Comparison of ENCODE assay signal across 8 cellular contexts in the genomic region with DNA sequence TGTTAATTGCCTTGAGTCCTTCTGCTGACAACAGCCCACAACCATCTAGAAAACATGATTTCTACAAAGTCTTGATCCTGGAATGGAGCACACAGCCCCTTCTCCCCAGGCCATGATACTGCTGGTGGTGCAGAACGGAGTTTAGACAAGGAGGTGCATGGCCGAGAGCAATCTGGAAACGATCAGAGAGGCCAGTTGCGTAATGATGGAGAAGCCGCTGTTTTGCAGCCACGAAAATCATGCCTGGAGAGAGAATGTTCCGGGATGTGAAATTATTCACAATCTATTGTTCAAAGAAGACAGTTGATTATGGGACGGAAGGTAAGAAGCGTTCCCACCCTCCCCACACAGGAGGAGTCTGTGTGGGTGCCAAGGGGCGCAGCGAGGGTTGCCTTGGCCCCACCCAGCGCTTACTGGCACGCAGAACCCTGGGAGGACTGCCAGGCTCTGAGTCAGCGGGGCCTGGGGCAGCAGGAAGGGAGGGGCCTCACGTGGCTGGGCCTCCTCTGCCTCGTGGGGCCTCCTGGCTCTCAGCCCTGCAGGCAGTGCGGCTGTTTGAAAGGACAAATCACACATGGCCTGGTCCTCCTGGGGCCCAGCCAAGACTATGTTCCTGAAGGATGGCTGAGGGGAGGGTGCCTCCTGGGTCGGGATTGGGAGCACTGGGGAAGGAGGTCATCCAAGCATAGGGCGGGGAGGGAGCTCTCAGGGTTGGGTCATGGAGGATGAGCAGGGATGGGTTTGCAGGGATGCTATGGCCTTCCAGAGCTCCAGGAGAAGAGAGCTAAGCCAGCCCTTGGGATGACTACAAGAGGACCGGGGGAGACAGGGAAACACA. TPM values are rescaled to one million over a fixed set of nuclear protein-coding genes. Genes with fewer than 3 reads are reported as not detected.
DNase-seq lines count a peak whose midpoint lies in the region; ATAC-seq and TF ChIP-seq lines count a peak whose summit lies in the region.

No MANE protein-coding gene starts in this region.

- H3K4me1 Mint-ChIP-seq in osteocyte (ENCODE audit: unreplicated experiment) = peaks cover 62% of the 10 kb centered on the region

- H3K4me3 ChIP-seq in foreskin fibroblast (ENCODE audit: low read depth in 1 of 2, low read length in 2 of 2) = peak overlapping the region; percentile 48 to 50

- peak overlapping the region; percentile 99 for H3K27ac Mint-ChIP-seq in osteocyte (ENCODE audit: unreplicated experiment)

- ATAC-seq in HG02885 (IDR thresholded peaks at IDR 0.05; ENCODE audit: poor library complexity, unreplicated experiment) = no peak

- H3K4me3 Mint-ChIP-seq in osteocyte (ENCODE audit: unreplicated experiment) = peak overlapping the region; percentile 74

- no peaks in the 10 kb centered on the region for H3K9me3 Mint-ChIP-seq in osteocyte (ENCODE audit: unreplicated experiment)

- in situ Hi-C loops in SK-MEL-5 (cut with HindIII; ENCODE audit: low pct_unique_long_range_greater_than_20kb, low sequenced_read_pairs) = no loop called here

- peak; percentile 95 for DNase-seq in CD1c-positive myeloid dendritic cell (ENCODE audit: extremely low spot score)
- peak; percentile 89 for DNase-seq in KG1 (lab: John Stamatoyannopoulos, UW)
- DNase-seq in SK-MEL-5 (ENCODE audit: low read depth, low spot score) = peak; percentile 98
- peak; percentile 95 for DNase-seq in activated naive CD4-positive, alpha-beta T cell treated with Interleukin-2 at 50 U/mL for 16 hours
- DNase-seq in foreskin fibroblast = peak; percentile 100
- peak; percentile 100 for DNase-seq in osteocyte (ENCODE audit: extremely low spot score, unreplicated experiment)
- peak; percentile 97 for DNase-seq in superior temporal gyrus (ENCODE audit: extremely low spot score)

- H3K36me3 Mint-ChIP-seq in osteocyte (ENCODE audit: unreplicated experiment) = peaks cover under 1% of the 10 kb centered on the region

- TF ChIP-seq CTCF in foreskin fibroblast (IDR thresholded peaks at IDR 0.05; ENCODE audit: low read depth, low read length) (no peak), osteocyte (IDR thresholded peaks at IDR 0.05) (no peak)

- no peaks in the 10 kb centered on the region for H3K27me3 Mint-ChIP-seq in osteocyte (ENCODE audit: unreplicated experiment)

RNA-seq across cellular contexts. Expression of gene AP5S1, which starts 8.7 kb away (rescaled TPM):
- 27.0 and 29.2 TPM in 2 replicates for total RNA-seq in SK-MEL-5 (2014; rRNA removed; shearing (Covaris generic))
- 24.6 and 36.0 TPM in 2 replicates for polyA plus RNA-seq in SK-MEL-5 (2015; cell fraction: cytosol; rRNA removed)
- 11.4 and 24.2 TPM in 2 replicates for polyA plus RNA-seq in SK-MEL-5 (2015; cell fraction: nucleus; rRNA removed)
- 22.8 and 24.3 TPM in 2 replicates for total RNA-seq in osteocyte

RNA-seq across cellular contexts. Expression of gene CDC25B, which starts 15.5 kb away (rescaled TPM):
- 60.7 and 67.1 TPM in 2 replicates for total RNA-seq in SK-MEL-5 (2014; rRNA removed; shearing (Covaris generic))
- 214 and 252 TPM in 2 replicates for polyA plus RNA-seq in SK-MEL-5 (2015; cell fraction: cytosol; rRNA removed)
- polyA plus RNA-seq in SK-MEL-5 (2015; cell fraction: nucleus; rRNA removed) = 314 and 346 TPM in 2 replicates
- 193 and 197 TPM in 2 replicates for total RNA-seq in osteocyte

RNA-seq across cellular contexts. Expression of gene CENPB, which starts 25.1 kb away (rescaled TPM):
- total RNA-seq in SK-MEL-5 (2014; rRNA removed; shearing (Covaris generic)) = 107 and 115 TPM in 2 replicates
- polyA plus RNA-seq in SK-MEL-5 (2015; cell fraction: cytosol; rRNA removed) = 113 and 141 TPM in 2 replicates
- 21.9 and 41.6 TPM in 2 replicates for polyA plus RNA-seq in SK-MEL-5 (2015; cell fraction: nucleus; rRNA removed)
- total RNA-seq in osteocyte = 87.7 and 92.2 TPM in 2 replicates

RNA-seq across cellular contexts. Expression of gene SPEF1, which starts 30.4 kb away (rescaled TPM):
- 0.40 TPM in 1 of 2 replicates, not detected in the other for total RNA-seq in SK-MEL-5 (2014; rRNA removed; shearing (Covaris generic))
- 0.19 TPM in 1 of 2 replicates, not detected in the other for polyA plus RNA-seq in SK-MEL-5 (2015; cell fraction: cytosol; rRNA removed)
- 0.14 TPM in 1 of 2 replicates, not detected in the other for polyA plus RNA-seq in SK-MEL-5 (2015; cell fraction: nucleus; rRNA removed)
- total RNA-seq in osteocyte = 0.24 TPM in 1 of 2 replicates, not detected in the other

RNA-seq across cellular contexts. Expression of gene MAVS, which starts 35.0 kb away (rescaled TPM):
- total RNA-seq in SK-MEL-5 (2014; rRNA removed; shearing (Covaris generic)) = 23.9 and 27.0 TPM in 2 replicates
- polyA plus RNA-seq in SK-MEL-5 (2015; cell fraction: cytosol; rRNA removed) = 31.1 and 38.2 TPM in 2 replicates
- polyA plus RNA-seq in SK-MEL-5 (2015; cell fraction: nucleus; rRNA removed) = 40.3 and 41.9 TPM in 2 replicates
- total RNA-seq in osteocyte = 47.0 and 49.7 TPM in 2 replicates
